27 cellular contexts compared by ENCODE assay signal in genomic region chr7:85033263-85033662, GRCh38.
"Had no signal": no experiment of that assay in that cellular context is flagged by ENCODE, and none has a peak within 500 bp of the region (broad histone marks: within the 10 kb centered on the region; RNA-seq: fewer than 3 reads in every experiment).

No MANE protein-coding gene starts in this region.

- H3K27ac ChIP-seq: brain microvascular endothelial cell, heart right ventricle, lower lobe of right lung, right lobe of liver, skin epidermis, testis, uterus had no signal

- DNase-seq: activated CD4-positive, alpha-beta T cell treated with anti-CD3 and anti-CD28 coated beads for 1 hour; activated CD4-positive, alpha-beta T cell treated with anti-CD3 and anti-CD28 coated beads, Interleukin-2, amount 10 ng/mL, durations not matched to agents 7 days and 5 days; activated CD8-positive, alpha-beta T cell treated with anti-CD3 and anti-CD28 coated beads for 36 hours; activated gamma-delta T cell treated with Interleukin-2 at 50 U/mL for 16 hours; activated naive CD4-positive, alpha-beta T cell treated with anti-CD3 and anti-CD28 coated beads, Interleukin-2, amount 50 U/mL, for 16 hours; activated T-cell treated with anti-CD3 and anti-CD28 coated beads, Interleukin-2, amount 50 U/mL, for 4 hours; amniotic stem cell; brain microvascular endothelial cell; cortex of kidney; foreskin melanocyte; heart right ventricle; lower lobe of right lung; mesenchymal stem cell; natural killer cell; right lobe of liver; stimulated activated CD4-positive, alpha-beta T cell treated with anti-CD3 and anti-CD28 coated beads, Interleukin-12 subunit alpha, Interleukin-12 subunit beta, amount 100 ng/mL, for 4 hours; stimulated activated CD4-positive, alpha-beta T cell treated with anti-CD3 and anti-CD28 coated beads, Interleukin-4, amount 100 ng/mL, for 1 hour; stimulated activated naive CD8-positive, alpha-beta T cell treated with anti-CD3 and anti-CD28 coated beads, Interleukin-15, Interleukin-2, amounts not matched to agents 100 U/mL and 50 U/mL, for 24 hours; T1000; testis; trophoblast cell; uterus had no signal

- H3K4me1 ChIP-seq: heart right ventricle, lower lobe of right lung, right lobe of liver, testis, uterus had no signal

- ATAC-seq: activated CD8-positive, alpha-beta T cell treated with anti-CD3 and anti-CD28 coated beads for 36 hours; activated T-cell treated with anti-CD3 and anti-CD28 coated beads, Interleukin-2, amount 50 U/mL, for 4 hours; activated T-helper 17 cell treated with anti-CD3 and anti-CD28 coated beads, Interleukin-2, amount 50 U/mL, for 72 hours; esophagus mucosa; heart right ventricle; left lobe of liver; lower lobe of right lung; natural killer cell; right lobe of liver; stimulated activated naive CD8-positive, alpha-beta T cell treated with anti-CD3 and anti-CD28 coated beads, Interleukin-15, Interleukin-2, amounts not matched to agents 100 U/mL and 50 U/mL, for 24 hours; WTC11 had no signal

- H3K36me3 ChIP-seq: brain microvascular endothelial cell, heart right ventricle, lower lobe of right lung, right lobe of liver, uterus had no signal

- H3K27me3 ChIP-seq: brain microvascular endothelial cell, testis, uterus had no signal

- H3K4me3 ChIP-seq: heart right ventricle, lower lobe of right lung, right lobe of liver, skin epidermis, testis, uterus had no signal

- H3K9me3 ChIP-seq: heart right ventricle, lower lobe of right lung, right lobe of liver, testis, uterus had no signal
